Comparison of ENCODE assay signal across 8 cellular contexts in genomic region chr3:49722896-49723295, GRCh38.
DNase-seq lines count a peak whose midpoint lies in the region; ATAC-seq and TF ChIP-seq lines count a peak whose summit lies in the region.

No MANE protein-coding gene starts in this region.

- peak overlapping the region; percentile 70 for H3K4me2 ChIP-seq in SU-DHL-6 (ENCODE audit: low read depth, low read length, poor library complexity, severe bottlenecking)

- no peaks in the 10 kb centered on the region for H3K9me3 ChIP-seq in SU-DHL-6 (ENCODE audit: insufficient read depth, low read length)

- DNase-seq in fibroblast of pulmonary artery (ENCODE audit: low read depth) = no peak
- DNase-seq in amniotic stem cell (lab: John Stamatoyannopoulos, UW) = no peak

- H3K27ac ChIP-seq in SU-DHL-6 (ENCODE audit: low read depth, low read length) = peak overlapping the region; percentile 70
- no peak overlapping the region for H3K27ac ChIP-seq in rectal smooth muscle tissue (ENCODE audit: low read depth, low read length)

- peaks cover 22% of the 10 kb centered on the region for H3K4me1 ChIP-seq in rectal smooth muscle tissue (ENCODE audit: control insufficient read depth, insufficient read depth, low read length)

- H3K36me3 ChIP-seq in SU-DHL-6 (ENCODE audit: low read length) = no peaks in the 10 kb centered on the region
- H3K36me3 ChIP-seq in rectal smooth muscle tissue (ENCODE audit: control insufficient read depth, insufficient read depth, low read length) = peaks cover 26% of the 10 kb centered on the region

- 0 out of 2 replicates have a peak, but pooled peaks cover 3% of the 10 kb centered on the region for H3K79me2 ChIP-seq in SU-DHL-6 (ENCODE audit: insufficient read depth, low read length)

- TF ChIP-seq CTCF in SU-DHL-6 (IDR thresholded peaks at IDR 0.05; ENCODE audit: insufficient read depth, low read length, poor library complexity, severe bottlenecking) (no peak), fibroblast of pulmonary artery (IDR thresholded peaks at IDR 0.05; ENCODE audit: low read length, missing control alignments) (no peak)

- no peaks in the 10 kb centered on the region for H3K9me2 ChIP-seq in SU-DHL-6 (replicated peaks; ENCODE audit: insufficient read depth, low read length)

- H4K20me1 ChIP-seq in SU-DHL-6 (ENCODE audit: low read depth, low read length) = no peaks in the 10 kb centered on the region

- H3K4me3 ChIP-seq in GM08714 (ENCODE audit: low read length) = peak overlapping the region; percentile 96
- H3K4me3 ChIP-seq in SU-DHL-6 (ENCODE audit: insufficient read depth, low read length, poor library complexity, severe bottlenecking) = peak overlapping the region; percentile 96
- peak overlapping the region; percentile 99 for H3K4me3 ChIP-seq in fibroblast of pulmonary artery (replicated peaks; ENCODE audit: low read depth, low read length)
- H3K4me3 ChIP-seq in rectal smooth muscle tissue (ENCODE audit: low read length) = peak overlapping the region; percentile 99

- H3K9ac ChIP-seq in SU-DHL-6 (ENCODE audit: low read length) = peak overlapping the region; percentile 100
- peak overlapping the region; percentile 98 for H3K9ac ChIP-seq in rectal smooth muscle tissue (ENCODE audit: low read length)

- no peak overlapping the region for H2AFZ ChIP-seq in SU-DHL-6 (ENCODE audit: low read depth, low read length, severe bottlenecking)

- no peaks in the 10 kb centered on the region for H3K27me3 ChIP-seq in SU-DHL-6 (ENCODE audit: low read length)
- H3K27me3 ChIP-seq in rectal smooth muscle tissue (ENCODE audit: control insufficient read depth, insufficient read depth, low read length) = no peaks in the 10 kb centered on the region

- peaks cover 18% of the 10 kb centered on the region for H3F3A ChIP-seq in SU-DHL-6 (ENCODE audit: insufficient read depth)

- ATAC-seq in GM18867 (IDR thresholded peaks at IDR 0.05; ENCODE audit: unreplicated experiment) (no peak), HG02588 (IDR thresholded peaks at IDR 0.05; ENCODE audit: unreplicated experiment) (no peak), GM18858 (IDR thresholded peaks at IDR 0.05; ENCODE audit: unreplicated experiment) (no peak)
